In the genomic region with DNA sequence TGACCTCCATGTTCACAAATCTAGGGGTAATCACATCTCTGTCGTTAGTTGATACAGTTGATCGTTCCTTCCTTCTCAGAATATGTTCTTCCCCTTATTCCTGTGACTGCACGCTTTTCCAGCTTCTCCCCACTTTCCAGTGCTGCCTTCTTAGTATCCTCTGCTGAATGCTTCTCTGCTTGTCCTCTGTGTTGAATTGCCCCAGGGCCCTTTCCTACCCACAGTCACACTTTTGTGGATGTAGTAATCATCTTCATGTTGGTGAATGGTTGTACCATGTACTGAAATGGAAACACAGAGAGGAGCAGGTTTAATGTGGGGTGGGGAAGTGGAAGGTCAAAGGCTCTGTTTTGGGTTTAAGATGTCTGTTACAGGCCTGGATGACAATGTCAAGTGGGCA, we compare ENCODE assay signal across 20 cellular contexts.
"Had no signal": no experiment of that assay in that cellular context is flagged by ENCODE, and none has a peak within 500 bp of the region (broad histone marks: within the 10 kb centered on the region; RNA-seq: fewer than 3 reads in every experiment).

No MANE protein-coding gene starts in this region.

- H3K4me1 Mint-ChIP-seq: endodermal cell, neural crest cell had no signal

- H3K27me3 ChIP-seq: heart right ventricle, tibial nerve, vagina had no signal

- H3K4me3 ChIP-seq: heart right ventricle, left ventricle myocardium inferior, tibial nerve, vagina had no signal

- DNase-seq: activated CD4-positive, alpha-beta memory T cell treated with anti-CD3 and anti-CD28 coated beads, Interleukin-2, amount 10 ng/mL, durations not matched to agents 7 days and 5 days; activated CD8-positive, alpha-beta memory T cell treated with anti-CD3 and anti-CD28 coated beads, Interleukin-2, amount 10 ng/mL, durations not matched to agents 7 days and 5 days; activated naive CD4-positive, alpha-beta T cell; activated naive CD8-positive, alpha-beta T cell treated with anti-CD3 and anti-CD28 coated beads for 36 hours; caudate nucleus; endodermal cell; heart right ventricle; kidney glomerular epithelial cell; left ventricle myocardium inferior; naive B cell; stimulated activated CD4-positive, alpha-beta T cell treated with anti-CD3 and anti-CD28 coated beads, Interleukin-12 subunit alpha, Interleukin-12 subunit beta, amount 100 ng/mL, for 4 hours; stimulated activated CD4-positive, alpha-beta T cell treated with anti-CD3 and anti-CD28 coated beads, Interleukin-1b, Interleukin-23, amount 100 ng/mL, for 48 hours; stimulated activated CD8-positive, alpha-beta memory T cell treated with anti-CD3 and anti-CD28 coated beads, Interleukin-4, amount 100 ng/mL, for 48 hours had no signal

- H3K4me1 ChIP-seq: heart right ventricle, left ventricle myocardium inferior, tibial nerve, vagina had no signal

- H3K36me3 ChIP-seq: heart right ventricle, left ventricle myocardium inferior, tibial nerve, vagina had no signal

- H3K27me3 Mint-ChIP-seq: activated CD4-positive, alpha-beta memory T cell treated with anti-CD3 and anti-CD28 coated beads, Interleukin-2, amount 10 ng/mL, durations not matched to agents 7 days and 5 days; activated CD8-positive, alpha-beta memory T cell treated with anti-CD3 and anti-CD28 coated beads, Interleukin-2, amount 10 ng/mL, durations not matched to agents 7 days and 5 days; activated naive CD8-positive, alpha-beta T cell treated with anti-CD3 and anti-CD28 coated beads for 36 hours; memory B cell; naive B cell; stimulated activated naive CD8-positive, alpha-beta T cell treated with anti-CD3 and anti-CD28 coated beads, Interleukin-15, Interleukin-2, amounts not matched to agents 100 ng/mL and 50 ng/mL, for 24 hours had no signal

- H3K27ac ChIP-seq: heart right ventricle, left ventricle myocardium inferior, tibial nerve, vagina had no signal

- ATAC-seq: activated CD8-positive, alpha-beta memory T cell treated with anti-CD3 and anti-CD28 coated beads, Interleukin-2, amount 10 ng/mL, durations not matched to agents 7 days and 5 days; activated T-helper 17 cell treated with anti-CD3 and anti-CD28 coated beads, Interleukin-2, amount 50 U/mL, for 72 hours; heart right ventricle had no signal

- H3K9me3 ChIP-seq: vagina had no signal

- H3K4me3 Mint-ChIP-seq: activated CD4-positive, alpha-beta memory T cell treated with anti-CD3 and anti-CD28 coated beads, Interleukin-2, amount 10 ng/mL, durations not matched to agents 7 days and 5 days; activated CD8-positive, alpha-beta memory T cell treated with anti-CD3 and anti-CD28 coated beads, Interleukin-2, amount 10 ng/mL, durations not matched to agents 7 days and 5 days; activated naive CD8-positive, alpha-beta T cell treated with anti-CD3 and anti-CD28 coated beads for 36 hours; activated T-helper 17 cell treated with anti-CD3 and anti-CD28 coated beads, Interleukin-2, amount 50 U/mL, for 72 hours; endodermal cell; memory B cell; naive B cell; neural crest cell; stimulated activated naive CD8-positive, alpha-beta T cell treated with anti-CD3 and anti-CD28 coated beads, Interleukin-15, Interleukin-2, amounts not matched to agents 100 ng/mL and 50 ng/mL, for 24 hours; T-helper 2 cell treated with Interferon-gamma antibody and Interleukin-4, amounts not matched to agents 5 μg/mL and 100 μg/mL, for 36 hours had no signal

- H3K27ac Mint-ChIP-seq: activated CD4-positive, alpha-beta memory T cell treated with anti-CD3 and anti-CD28 coated beads, Interleukin-2, amount 10 ng/mL, durations not matched to agents 7 days and 5 days; activated CD8-positive, alpha-beta memory T cell treated with anti-CD3 and anti-CD28 coated beads, Interleukin-2, amount 10 ng/mL, durations not matched to agents 7 days and 5 days; activated naive CD8-positive, alpha-beta T cell treated with anti-CD3 and anti-CD28 coated beads for 36 hours; activated T-helper 17 cell treated with anti-CD3 and anti-CD28 coated beads, Interleukin-2, amount 50 U/mL, for 72 hours; endodermal cell; memory B cell; naive B cell; stimulated activated naive CD8-positive, alpha-beta T cell treated with anti-CD3 and anti-CD28 coated beads, Interleukin-15, Interleukin-2, amounts not matched to agents 100 ng/mL and 50 ng/mL, for 24 hours; T-helper 2 cell treated with Interferon-gamma antibody and Interleukin-4, amounts not matched to agents 5 μg/mL and 100 μg/mL, for 36 hours had no signal
